ENCODE assay signal across 11 cellular contexts in genomic region chr20:45257161-45257560, GRCh38. TPM values are rescaled to one million over a fixed set of nuclear protein-coding genes. Genes with fewer than 3 reads are reported as not detected.
"Had no signal": no experiment of that assay in that cellular context is flagged by ENCODE, and none has a peak within 500 bp of the region (broad histone marks: within the 10 kb centered on the region; RNA-seq: fewer than 3 reads in every experiment).

No MANE protein-coding gene starts in this region.

- H3K9ac ChIP-seq: GM23248 had no signal

- H3K4me3 ChIP-seq: GM23248, HAP-1 had no signal

- ATAC-seq: HCT116, HepG2 had no signal

- H3K4me1 ChIP-seq: HAP-1 had no signal

- H3K27ac ChIP-seq: GM23248, HL-60 had no signal

- H2AFZ ChIP-seq: GM23248 had no signal

- H3K9me3 Mint-ChIP-seq: HFFc6, IgD-negative memory B cell had no signal

- H3K4me3 Mint-ChIP-seq: HFFc6, IgD-negative memory B cell had no signal

- H3K27ac Mint-ChIP-seq: HFFc6, IgD-negative memory B cell had no signal

- H3K36me3 ChIP-seq: HAP-1 had no signal

- H3K9me3 ChIP-seq: HAP-1 had no signal

- H3K36me3 Mint-ChIP-seq: IgD-negative memory B cell had no signal

- DNase-seq: GM23248, GOT3, H7, HFFc6 had no signal

RNA-seq across cellular contexts. Expression of gene SLPI, which starts 2.8 kb away (rescaled TPM):
- total RNA-seq: H7, HepG2, HT1080 had no signal

RNA-seq across cellular contexts. Expression of gene SEMG2, which starts 36.0 kb away (rescaled TPM):
- total RNA-seq: GM23248, H4, H7, HepG2, HFFc6, HT1080 had no signal

RNA-seq across cellular contexts. Expression of gene RBPJL, which starts 49.5 kb away (rescaled TPM):
- total RNA-seq: GM23248, H4, H7, HepG2, HFFc6, HT1080 had no signal

RNA-seq across cellular contexts. Expression of gene SEMG1, which starts 50.3 kb away (rescaled TPM):
- total RNA-seq: GM23248, H4, HepG2, HFFc6, HT1080 had no signal

RNA-seq across cellular contexts. Expression of gene MATN4, which starts 50.9 kb away (rescaled TPM):
- total RNA-seq: GM23248, H4, HepG2, HFFc6, HT1080 had no signal
